Comparison of ENCODE assay signal across 1 cellular context in genomic region chr2:9832586-9832985, GRCh38.
A peak's percentile ranks its signal among the peaks of the same experiment; 100 is the strongest.
TF ChIP-seq lines count a peak whose summit lies in the region.

No MANE protein-coding gene starts in this region.

TF ChIP-seq in SK-N-SH, 30 proteins besides CTCF, POLR2A, EP300 and RAD21 (continued from another document):
- TF ChIP-seq, protein P1, sequence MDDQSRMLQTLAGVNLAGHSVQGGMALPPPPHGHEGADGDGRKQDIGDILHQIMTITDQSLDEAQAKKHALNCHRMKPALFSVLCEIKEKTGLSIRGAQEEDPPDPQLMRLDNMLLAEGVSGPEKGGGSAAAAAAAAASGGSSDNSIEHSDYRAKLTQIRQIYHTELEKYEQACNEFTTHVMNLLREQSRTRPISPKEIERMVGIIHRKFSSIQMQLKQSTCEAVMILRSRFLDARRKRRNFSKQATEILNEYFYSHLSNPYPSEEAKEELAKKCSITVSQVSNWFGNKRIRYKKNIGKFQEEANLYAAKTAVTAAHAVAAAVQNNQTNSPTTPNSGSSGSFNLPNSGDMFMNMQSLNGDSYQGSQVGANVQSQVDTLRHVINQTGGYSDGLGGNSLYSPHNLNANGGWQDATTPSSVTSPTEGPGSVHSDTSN (IDR thresholded peaks at IDR 0.05) = peak; percentile 55; the same call in 1 of the 2 replicates
- TF ChIP-seq SIN3A (IDR thresholded peaks at IDR 0.05; ENCODE audit: borderline replicate concordance, low read depth, low read length) = no peak
- TF ChIP-seq TCF12 (IDR thresholded peaks at IDR 0.05) = peak; percentile 94
- TF ChIP-seq ELF1 (IDR thresholded peaks at IDR 0.05) = no peak
- no peak for TF ChIP-seq FOXM1 (IDR thresholded peaks at IDR 0.05; ENCODE audit: low read depth)
- TF ChIP-seq EZH2phosphoT487 (IDR thresholded peaks at IDR 0.05; ENCODE audit: borderline replicate concordance, low read depth) = no peak
- TF ChIP-seq, protein P2, sequence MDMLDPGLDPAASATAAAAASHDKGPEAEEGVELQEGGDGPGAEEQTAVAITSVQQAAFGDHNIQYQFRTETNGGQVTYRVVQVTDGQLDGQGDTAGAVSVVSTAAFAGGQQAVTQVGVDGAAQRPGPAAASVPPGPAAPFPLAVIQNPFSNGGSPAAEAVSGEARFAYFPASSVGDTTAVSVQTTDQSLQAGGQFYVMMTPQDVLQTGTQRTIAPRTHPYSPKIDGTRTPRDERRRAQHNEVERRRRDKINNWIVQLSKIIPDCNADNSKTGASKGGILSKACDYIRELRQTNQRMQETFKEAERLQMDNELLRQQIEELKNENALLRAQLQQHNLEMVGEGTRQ (IDR thresholded peaks at IDR 0.05; ENCODE audit: borderline replicate concordance, low read depth, low read length) = no peak
- TF ChIP-seq RFX5 (IDR thresholded peaks at IDR 0.05; ENCODE audit: low read length) = no peak
- TF ChIP-seq NRF1 (IDR thresholded peaks at IDR 0.05; ENCODE audit: low read depth, low read length) = no peak
- TF ChIP-seq TAF1 (IDR thresholded peaks at IDR 0.05; ENCODE audit: borderline replicate concordance, low read depth, low read length) = no peak
